In genomic region chr15:91468861-91469260, GRCh38 we compare ENCODE assay signal across 16 cellular contexts.
DNase-seq lines count a peak whose midpoint lies in the region; ATAC-seq and TF ChIP-seq lines count a peak whose summit lies in the region.
"Had no signal": no experiment of that assay in that cellular context is flagged by ENCODE, and none has a peak within 500 bp of the region (broad histone marks: within the 10 kb centered on the region; RNA-seq: fewer than 3 reads in every experiment).

No MANE protein-coding gene starts in this region.

- ATAC-seq in HG03025 (IDR thresholded peaks at IDR 0.05; ENCODE audit: low FRiP score, unreplicated experiment) (no peak), GM21528 (IDR thresholded peaks at IDR 0.05; ENCODE audit: low FRiP score, unreplicated experiment) (no peak)
- ATAC-seq: pancreas had no signal

- H3K27me3 ChIP-seq in neutrophil = peaks cover 9% of the 10 kb centered on the region
- H3K27me3 ChIP-seq: pancreas, SJCRH30, vagina had no signal

- H3K27ac Mint-ChIP-seq in activated naive CD4-positive, alpha-beta T cell treated with anti-CD3 and anti-CD28 coated beads, Interleukin-2, amount 50 U/mL, for 24 hours = peak overlapping the region; percentile 59

- no peaks in the 10 kb centered on the region for H3K27me3 Mint-ChIP-seq in activated naive CD4-positive, alpha-beta T cell treated with anti-CD3 and anti-CD28 coated beads, Interleukin-2, amount 50 U/mL, for 24 hours

- H3K36me3 Mint-ChIP-seq in activated naive CD4-positive, alpha-beta T cell treated with anti-CD3 and anti-CD28 coated beads, Interleukin-2, amount 50 U/mL, for 24 hours = peaks cover 1% of the 10 kb centered on the region

- H3K27ac ChIP-seq in neutrophil = peak overlapping the region; percentile 90
- H3K27ac ChIP-seq: pancreas, SJCRH30, vagina had no signal

- peak; percentile 59 for DNase-seq in activated CD8-positive, alpha-beta memory T cell treated with anti-CD3 and anti-CD28 coated beads, Interleukin-2, amount 50 U/mL, for 48 hours
- DNase-seq in activated CD8-positive, alpha-beta memory T cell treated with anti-CD3 and anti-CD28 coated beads for 24 hours = no peak
- DNase-seq in NCI-H2171 treated with DMSO at 0.1 percent for 48 hours (lab: John Stamatoyannopoulos, UW) (peak; percentile 73), NCI-H2107 (lab: John Stamatoyannopoulos, UW) (no peak)
- DNase-seq: caudate nucleus, COR-L47, NCI-H1092 treated with DMSO at 0.1 percent for 48 hours, pancreas, SJCRH30 had no signal

- no peaks in the 10 kb centered on the region for H3K9me3 ChIP-seq in neutrophil
- H3K9me3 ChIP-seq: mucosa of descending colon, pancreas, SJCRH30, vagina had no signal

- H3K4me1 ChIP-seq in neutrophil (ENCODE audit: control insufficient read depth in 1 of 2, insufficient read depth in 1 of 2, low read depth in 1 of 2, low read length in 1 of 2) = peaks cover 39 to 49% of the 10 kb centered on the region in 2 experiments
- H3K4me1 ChIP-seq: pancreas, SJCRH30, vagina had no signal

- peaks cover 61% of the 10 kb centered on the region for H3K4me1 Mint-ChIP-seq in activated naive CD4-positive, alpha-beta T cell treated with anti-CD3 and anti-CD28 coated beads, Interleukin-2, amount 50 U/mL, for 24 hours

- no peaks in the 10 kb centered on the region for H3K36me3 ChIP-seq in neutrophil
- H3K36me3 ChIP-seq: pancreas, SJCRH30, vagina had no signal

- H3K4me3 Mint-ChIP-seq in activated naive CD4-positive, alpha-beta T cell treated with anti-CD3 and anti-CD28 coated beads, Interleukin-2, amount 50 U/mL, for 24 hours = no peak overlapping the region

- no peaks in the 10 kb centered on the region for H3K9me3 Mint-ChIP-seq in activated naive CD4-positive, alpha-beta T cell treated with anti-CD3 and anti-CD28 coated beads, Interleukin-2, amount 50 U/mL, for 24 hours

- H3K4me3 ChIP-seq in neutrophil (ENCODE audit: low read depth in 1 of 2, low read length in 1 of 2) = no peak overlapping the region
- H3K4me3 ChIP-seq: K562, mucosa of descending colon, pancreas, SJCRH30, vagina had no signal

- TF ChIP-seq CTCF in neutrophil (IDR thresholded peaks at IDR 0.05) = no peak

Comparison
In these comparisons a context has a peak if more than half of its experiments do, and no peak if none do; other contexts are left out.
1. DNase-seq: peak in activated CD8-positive, alpha-beta memory T cell treated with anti-CD3 and anti-CD28 coated beads, Interleukin-2, amount 50 U/mL, for 48 hours (single experiment) and NCI-H2171 treated with DMSO at 0.1 percent for 48 hours (single experiment); none in activated CD8-positive, alpha-beta memory T cell treated with anti-CD3 and anti-CD28 coated beads for 24 hours (single experiment) and NCI-H2107 (single experiment).